In the genomic region with DNA sequence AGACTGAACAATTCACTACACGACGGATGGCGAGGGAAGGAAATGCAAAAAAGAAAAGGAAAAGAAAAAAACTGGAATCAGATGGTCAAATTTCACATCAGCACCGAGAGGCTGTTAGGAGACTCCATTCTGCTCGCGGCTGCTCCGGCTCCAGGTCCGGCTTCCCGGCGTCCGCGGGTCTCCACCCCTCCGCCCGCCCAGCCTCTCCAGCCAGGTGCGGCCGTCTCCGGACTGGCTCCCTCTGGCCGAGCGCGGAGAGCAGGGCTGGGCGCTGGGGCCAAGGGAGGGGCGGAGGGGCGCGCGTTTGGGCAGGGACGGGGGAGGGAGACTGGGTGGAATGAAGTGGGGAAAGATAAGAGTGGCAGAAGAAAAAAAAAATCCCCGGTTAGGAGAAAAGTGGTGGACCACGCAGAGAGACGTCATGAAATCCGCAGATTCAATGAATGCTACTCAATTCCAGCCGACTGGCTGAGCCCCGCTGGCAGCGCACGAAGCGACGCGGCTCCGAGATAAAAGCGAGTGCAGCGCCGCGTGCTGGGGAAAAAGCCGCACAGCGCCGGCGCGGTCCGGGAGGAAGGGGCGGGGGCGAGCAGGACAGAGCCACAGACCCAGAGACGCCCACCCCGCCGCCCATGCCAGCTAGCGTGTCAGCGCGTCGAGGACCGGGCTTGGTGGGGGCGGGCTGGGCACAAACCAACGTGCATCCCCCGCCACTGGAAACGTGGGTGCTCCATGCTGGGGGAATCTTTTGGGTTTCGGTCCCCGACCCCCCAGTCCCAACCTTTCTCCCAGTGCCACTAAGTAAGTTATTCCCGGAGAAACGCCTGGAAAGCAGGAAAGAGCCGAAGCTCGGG, we compare ENCODE assay signal across 8 cellular contexts. TPM values are rescaled to one million over a fixed set of nuclear protein-coding genes. Genes with fewer than 3 reads are reported as not detected.
A peak's percentile ranks its signal among the peaks of the same experiment; 100 is the strongest.
DNase-seq lines count a peak whose midpoint lies in the region; ATAC-seq, FAIRE-seq and TF ChIP-seq lines count a peak whose summit lies in the region.

A gene with protein sequence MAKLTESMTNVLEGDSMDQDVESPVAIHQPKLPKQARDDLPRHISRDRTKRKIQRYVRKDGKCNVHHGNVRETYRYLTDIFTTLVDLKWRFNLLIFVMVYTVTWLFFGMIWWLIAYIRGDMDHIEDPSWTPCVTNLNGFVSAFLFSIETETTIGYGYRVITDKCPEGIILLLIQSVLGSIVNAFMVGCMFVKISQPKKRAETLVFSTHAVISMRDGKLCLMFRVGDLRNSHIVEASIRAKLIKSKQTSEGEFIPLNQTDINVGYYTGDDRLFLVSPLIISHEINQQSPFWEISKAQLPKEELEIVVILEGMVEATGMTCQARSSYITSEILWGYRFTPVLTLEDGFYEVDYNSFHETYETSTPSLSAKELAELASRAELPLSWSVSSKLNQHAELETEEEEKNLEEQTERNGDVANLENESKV (minus strand): TSS at position 517 of the 854 bp plus-strand sequence. CDS start 75,775 bp downstream, outside the sequence.

- no peak within 1 kb of the TSS for H3K27ac ChIP-seq in HUES6 (ENCODE audit: low read depth, low read length)
- H3K27ac ChIP-seq in SK-N-SH (ENCODE audit: low read depth in 2 of 2, low read length in 1 of 2), result no peak within 1 kb of the TSS
- no peak within 1 kb of the TSS for H3K27ac ChIP-seq in foreskin keratinocyte
- no peak within 1 kb of the TSS for H3K27ac ChIP-seq in pancreas

- H3K9ac ChIP-seq in HUES6 (ENCODE audit: low read length), result peak within 1 kb of the TSS; percentile 48
- no peak within 1 kb of the TSS for H3K9ac ChIP-seq in SK-N-SH

- no peak within 1 kb of the TSS for H2AFZ ChIP-seq in SK-N-SH (ENCODE audit: low read depth)

- POLR2A ChIA-PET in BJ (lab: Charles Lee), result no interaction called here
- POLR2A ChIA-PET in SK-N-SH (lab: Yijun Ruan, JAX), result no interaction called here

- TF ChIP-seq EP300 in SK-N-SH (IDR thresholded peaks at IDR 0.05; ENCODE audit: borderline replicate concordance in 1 of 2, low read depth in 1 of 2, low read length in 1 of 2), result no peak

- peaks cover 11% of the 10 kb centered on the region; the same call in 1 of the 2 replicates for H3K4me1 ChIP-seq in HUES6 (ENCODE audit: control insufficient read depth, insufficient read depth, low read length)
- H3K4me1 ChIP-seq in SK-N-SH (ENCODE audit: control insufficient read depth in 1 of 2, insufficient read depth in 2 of 2, low read depth in 1 of 2, low read length in 1 of 2), result peaks cover 0 to 7% of the 10 kb centered on the region in 2 experiments; a peak in 1 of 4 replicates
- no peaks in the 10 kb centered on the region for H3K4me1 ChIP-seq in foreskin keratinocyte
- peaks cover 0 to 3% (median 0%) of the 10 kb centered on the region in 3 donors for H3K4me1 ChIP-seq in pancreas

- H3K4me3 ChIP-seq in BJ (ENCODE audit: low read depth, low read length) (peak within 1 kb of the TSS; percentile 39), HUES6 (ENCODE audit: low read depth, low read length) (peak within 1 kb of the TSS; percentile 83), SK-N-SH (ENCODE audit: low read depth in 2 of 2, low read length in 1 of 2) (peak within 1 kb of the TSS; percentile 17 to 51; a peak in 3 of 4 replicates), pancreas (peak within 1 kb of the TSS in 2 of 4 donors; percentile 4 to 28)

- H3K27me3 ChIP-seq in BJ (ENCODE audit: control insufficient read depth, insufficient read depth, low read length) (peaks cover 19% of the 10 kb centered on the region), HUES6 (ENCODE audit: control insufficient read depth, insufficient read depth, low read length) (peaks cover 50% of the 10 kb centered on the region), SK-N-SH (ENCODE audit: insufficient read depth) (peaks cover 26% of the 10 kb centered on the region), foreskin keratinocyte (peaks cover 79% of the 10 kb centered on the region), pancreas (peaks cover 6 to 54% (median 11%) of the 10 kb centered on the region in 4 donors)

- 2% methylated on average over 46 of the region's 68 CpGs for WGBS in SK-N-SH (ENCODE audit: low lambda C conversion rate)
- 1 to 3% methylated on average over 63 to 68 of the region's 68 CpGs for WGBS in pancreas, 2 donors

- intact Hi-C loops in pancreas (cut with DNase I), result loop anchor here in 1 of 3 donors (10.0 kb wide), 1 partner anchor 201 kb away; no protein-coding TSS in a partner anchor

- H4K20me1 ChIP-seq in SK-N-SH (ENCODE audit: insufficient read depth), result no peaks in the 10 kb centered on the region

- peak; percentile 64 for ATAC-seq in foreskin keratinocyte
- ATAC-seq in pancreas, result peak; percentile 69 to 90 (median 88)
- ATAC-seq in GM19452 (IDR thresholded peaks at IDR 0.05; ENCODE audit: unreplicated experiment), result no peak

- H3K36me3 ChIP-seq in BJ (ENCODE audit: control insufficient read depth, insufficient read depth, low read length) (no peaks in the 10 kb centered on the region), HUES6 (ENCODE audit: control insufficient read depth, insufficient read depth, low read length) (no peaks in the 10 kb centered on the region), SK-N-SH (replicated peaks in 1 of 2; ENCODE audit: control insufficient read depth in 1 of 2, insufficient read depth in 2 of 2, low read length in 1 of 2) (no peaks in the 10 kb centered on the region), pancreas (no peaks in the 10 kb centered on the region)

- FAIRE-seq in pancreas (lab: Jason Lieb, UNC), result no peak

- H3K9me3 ChIP-seq in HUES6 (ENCODE audit: control insufficient read depth, insufficient read depth, low read depth, low read length), result no peaks in the 10 kb centered on the region
- H3K9me3 ChIP-seq in SK-N-SH, result no peaks in the 10 kb centered on the region
- no peaks in the 10 kb centered on the region for H3K9me3 ChIP-seq in pancreas

- peak within 1 kb of the TSS; percentile 66 for H3K4me2 ChIP-seq in SK-N-SH

- H3K79me2 ChIP-seq in SK-N-SH (ENCODE audit: insufficient read depth), result no peaks in the 10 kb centered on the region

- no peaks in the 10 kb centered on the region for H3K9me2 ChIP-seq in SK-N-SH

- DNase-seq in BJ (ENCODE audit: low read depth) (no peak), SK-N-SH (peak; percentile 87), foreskin keratinocyte (peak in 1 of 2 donors; percentile 24), pancreas (peak in 4 of 6 donors; percentile 9 to 86 (median 38)), inferior parietal cortex (ENCODE audit: extremely low spot score) (no peak), ureter (ENCODE audit: low spot score) (no peak)

- CTCF ChIA-PET in BJ (lab: Yijun Ruan, JAX) (interaction anchor here (0.8 to 5.3 kb wide), 17 partner anchors 9 to 440 kb away, joined by 3 to 42 read pairs (median 4); no protein-coding TSS in a partner anchor), SK-N-SH (lab: Yijun Ruan, JAX) (interaction anchor here (0.5 to 3.0 kb wide), 22 partner anchors 9 to 250 kb away, joined by 3 to 16 read pairs (median 4); no protein-coding TSS in a partner anchor)

- peak; percentile 65 for TF ChIP-seq RAD21 in SK-N-SH (IDR thresholded peaks at IDR 0.05; ENCODE audit: low read length)

- no peaks in the 10 kb centered on the region for H3F3A ChIP-seq in SK-N-SH (replicated peaks; ENCODE audit: insufficient read depth)

- TF ChIP-seq CTCF in BJ (IDR thresholded peaks at IDR 0.05; ENCODE audit: insufficient read depth, low read depth, low read length) (peak; percentile 89), SK-N-SH (IDR thresholded peaks at IDR 0.05) (peak; percentile 46), foreskin keratinocyte (conservative IDR thresholded peaks at IDR 0.05) (peak; percentile 81), pancreas (IDR thresholded peaks at IDR 0.05) (peak; percentile 13 to 40 (median 32))

TF ChIP-seq in SK-N-SH, 30 proteins besides CTCF, POLR2A, EP300 and RAD21:
- TF ChIP-seq GATA2 (CRISPR knock-in tag; IDR thresholded peaks at IDR 0.05) (no peak), FOXJ3 (CRISPR knock-in tag; IDR thresholded peaks at IDR 0.05) (no peak), SMC3 (IDR thresholded peaks at IDR 0.05; ENCODE audit: low read depth, low read length) (peak; percentile 53), ELF1 (IDR thresholded peaks at IDR 0.05) (no peak)
- TF ChIP-seq, protein P1, sequence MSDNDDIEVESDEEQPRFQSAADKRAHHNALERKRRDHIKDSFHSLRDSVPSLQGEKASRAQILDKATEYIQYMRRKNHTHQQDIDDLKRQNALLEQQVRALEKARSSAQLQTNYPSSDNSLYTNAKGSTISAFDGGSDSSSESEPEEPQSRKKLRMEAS (IDR thresholded peaks at IDR 0.05; ENCODE audit: low read depth), result no peak

RNA-seq across cellular contexts. Expression of the gene that starts here (rescaled TPM):
- 0.01 TPM in 2 replicates for polyA plus RNA-seq in BJ (2011; rRNA removed)
- 0.05 TPM in 1 of 2 replicates, not detected in the other for polyA minus RNA-seq in BJ (2011; rRNA and poly(A)+ RNA removed)
- polyA plus RNA-seq in SK-N-SH (2012; rRNA removed), result not detected in 2 replicates
- polyA plus RNA-seq in SK-N-SH (2012; cell fraction: cytosol; rRNA removed), result not detected in 2 replicates
- polyA plus RNA-seq in SK-N-SH (2012; cell fraction: nucleus; rRNA removed), result not detected in 2 replicates
- not detected in 2 replicates for total RNA-seq in foreskin keratinocyte
- polyA plus RNA-seq in foreskin keratinocyte, result not detected in 2 replicates
- total RNA-seq in pancreas, result 1 to 10 TPM in 2 of 6 donors, under 1 TPM in 4; 0.28 to 1.4 (median 0.55) TPM
- 1 to 10 TPM in 1 of 2 donors, under 1 TPM in 1; 0.30 to 1.9 TPM for polyA plus RNA-seq in pancreas
- total RNA-seq in ureter, result not detected

Comparison
In these comparisons a context has a peak if more than half of its experiments do, and no peak if none do; other contexts are left out.
1. Peak in DNase-seq, H3K4me3 ChIP-seq and H3K4me2 ChIP-seq in SK-N-SH; RNA of the gene not detected or under 1 TPM.
2. Peak in ATAC-seq in foreskin keratinocyte; RNA of the gene not detected or under 1 TPM.
3. DNase-seq: peak in pancreas (4 of 6); none in BJ (single experiment), inferior parietal cortex (single experiment) and ureter (single experiment).
4. CTCF ChIP-seq: peak in every context shown above with its lines; median percentile 89 in BJ; 81 in foreskin keratinocyte; 46 in SK-N-SH; 32 in pancreas.